Comparison of ENCODE assay signal across 8 cellular contexts in the genomic region with DNA sequence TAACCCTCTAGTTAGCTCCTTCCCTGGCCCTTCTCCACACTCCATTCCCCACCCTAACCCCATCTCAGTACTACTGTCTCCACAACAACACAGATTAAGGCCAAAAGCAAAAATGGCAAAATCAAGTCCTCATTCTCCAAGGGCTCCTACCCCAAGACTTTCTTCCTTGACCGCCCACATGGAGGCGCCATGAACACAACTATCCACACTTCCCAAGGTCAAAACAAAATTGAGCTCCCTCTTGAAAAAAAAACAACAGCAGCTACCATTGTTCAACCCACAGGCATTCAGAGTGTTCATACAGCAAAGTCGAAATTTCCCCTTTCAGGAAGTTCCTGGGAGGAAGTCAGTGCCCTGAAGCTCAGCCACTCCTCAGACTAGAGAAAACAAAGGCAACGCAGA. TPM values are rescaled to one million over a fixed set of nuclear protein-coding genes. Genes with fewer than 3 reads are reported as not detected.
DNase-seq lines count a peak whose midpoint lies in the region; TF ChIP-seq lines count a peak whose summit lies in the region.

No MANE protein-coding gene starts in this region.

- peak; percentile 67 for TF ChIP-seq CTCF in C4-2B (conservative IDR thresholded peaks at IDR 0.05)

- peaks cover 40 to 50% of the 10 kb centered on the region in 2 donors for H3K4me1 Mint-ChIP-seq in immature natural killer cell

- H3K4me3 Mint-ChIP-seq in immature natural killer cell, result peak overlapping the region; percentile 4 to 58 (median 29)

- no peak overlapping the region for H3K27ac ChIP-seq in C4-2B

- no peaks in the 10 kb centered on the region for H3K9me3 Mint-ChIP-seq in immature natural killer cell

- peak; percentile 8 for DNase-seq in HK-2 (ENCODE audit: unreplicated experiment)
- peak in 3 of 5 experiments; percentile 10 to 67 (median 15) for DNase-seq in T-helper 2 cell
- DNase-seq in brain pericyte (ENCODE audit: low read depth, low spot score), result peak; percentile 52
- peak; percentile 31 to 46 (median 43) for DNase-seq in immature natural killer cell
- DNase-seq in stimulated activated CD4-positive, alpha-beta T cell treated with anti-CD3 and anti-CD28 coated beads, Interleukin-12 subunit alpha, Interleukin-12 subunit beta, amount 100 ng/mL, for 48 hours (ENCODE audit: low read depth in 2 of 3, low spot score in 1 of 3), result peak; percentile 23 to 24 (median 24)
- no peak for DNase-seq in NCI-H446 (lab: John Stamatoyannopoulos, UW)
- no peak for DNase-seq in ureter (ENCODE audit: low spot score)

- H3K36me3 Mint-ChIP-seq in immature natural killer cell, result no peaks in the 10 kb centered on the region

- no peaks in the 10 kb centered on the region for H3K27me3 Mint-ChIP-seq in immature natural killer cell (ENCODE audit: low read depth in 3 of 3)

- peak overlapping the region; percentile 11 to 78 (median 45) for H3K27ac Mint-ChIP-seq in immature natural killer cell

RNA-seq across cellular contexts. Expression of gene GNAQ, which starts 54.4 kb away (rescaled TPM):
- 1 to 10 TPM; 4.5 to 7.4 (median 5.1) TPM for polyA plus RNA-seq in immature natural killer cell
- total RNA-seq in ureter, result 85.8 TPM

Comparison
In these comparisons a context has a peak if more than half of its experiments do, and no peak if none do; other contexts are left out.
1. DNase-seq: peak in HK-2 (single experiment), T-helper 2 cell (3 of 5), brain pericyte (single experiment), immature natural killer cell (3 of 3) and stimulated activated CD4-positive, alpha-beta T cell treated with anti-CD3 and anti-CD28 coated beads, Interleukin-12 subunit alpha, Interleukin-12 subunit beta, amount 100 ng/mL, for 48 hours (3 of 3); none in NCI-H446 (0 of 2) and ureter (single experiment).